In genomic region chr10:113053881-113054280, GRCh38 we compare ENCODE assay signal across 14 cellular contexts.
DNase-seq lines count a peak whose midpoint lies in the region; ATAC-seq and TF ChIP-seq lines count a peak whose summit lies in the region.
"Had no signal": no experiment of that assay in that cellular context is flagged by ENCODE, and none has a peak within 500 bp of the region (broad histone marks: within the 10 kb centered on the region; RNA-seq: fewer than 3 reads in every experiment).

No MANE protein-coding gene starts in this region.

- H3K23ac ChIP-seq in mesenchymal stem cell (ENCODE audit: low read length in 2 of 2): peak overlapping the region in 1 of 2 experiments; percentile 87

- H2BK12ac ChIP-seq in mesenchymal stem cell (ENCODE audit: low read length in 2 of 2): peak overlapping the region; percentile 29 to 35

- H3K4me2 ChIP-seq in mesenchymal stem cell (ENCODE audit: low read length, poor library complexity, severe bottlenecking): no peak overlapping the region
- H3K4me2 ChIP-seq: KMS-11 had no signal

- H3K9ac ChIP-seq in mesenchymal stem cell (ENCODE audit: low read length): peak overlapping the region; percentile 46
- H3K9ac ChIP-seq: KMS-11 had no signal

- peak overlapping the region; percentile 11 to 86 for H3K18ac ChIP-seq in mesenchymal stem cell (ENCODE audit: low read depth in 1 of 2, low read length in 2 of 2)

- H3K27me3 Mint-ChIP-seq in endothelial cell (ENCODE audit: unreplicated experiment): peaks cover 8% of the 10 kb centered on the region

- no peaks in the 10 kb centered on the region for H3K9me3 Mint-ChIP-seq in endothelial cell (ENCODE audit: unreplicated experiment)

- H3K27ac ChIP-seq in mesenchymal stem cell (ENCODE audit: low read length, poor library complexity, severe bottlenecking): peak overlapping the region; percentile 78
- H3K27ac ChIP-seq: KMS-11, VCaP had no signal

- H3K4me1 ChIP-seq in mesenchymal stem cell (ENCODE audit: control insufficient read depth, insufficient read depth, low read depth, low read length): peaks cover 40% of the 10 kb centered on the region

- peak overlapping the region; percentile 45 for H2BK5ac ChIP-seq in mesenchymal stem cell (ENCODE audit: low read depth, low read length, poor library complexity, severe bottlenecking)

- H4K91ac ChIP-seq in mesenchymal stem cell (ENCODE audit: low read length): peak overlapping the region; percentile 37

- H3K4me1 Mint-ChIP-seq in endothelial cell (ENCODE audit: unreplicated experiment): peaks cover 43% of the 10 kb centered on the region

- H3K36me3 Mint-ChIP-seq in endothelial cell (ENCODE audit: low read depth, unreplicated experiment): no peaks in the 10 kb centered on the region

- no peak overlapping the region for H2BK15ac ChIP-seq in mesenchymal stem cell (ENCODE audit: low read depth, poor library complexity, severe bottlenecking)

- H3K4ac ChIP-seq in mesenchymal stem cell (ENCODE audit: low read depth in 1 of 2, low read length in 2 of 2): peak overlapping the region in 1 of 2 experiments; percentile 64

- DNase-seq in 8988T (peak; percentile 34), M059J (ENCODE audit: low read depth) (peak; percentile 76), endothelial cell (ENCODE audit: low spot score) (peak; percentile 55), mesenchymal stem cell (peak; percentile 41)
- DNase-seq: activated T-cell treated with anti-CD3 and anti-CD28 coated beads, Interleukin-2, amount 50 U/mL, for 1 hour; mucosa of descending colon; Peyer's patch had no signal

- H3K27ac Mint-ChIP-seq in endothelial cell (ENCODE audit: unreplicated experiment): peak overlapping the region; percentile 98

- H4K8ac ChIP-seq in mesenchymal stem cell (ENCODE audit: low read length): peak overlapping the region; percentile 45

- H2AFZ ChIP-seq in mesenchymal stem cell (ENCODE audit: low read depth, low read length): no peak overlapping the region

- WGBS in mesenchymal stem cell: 28% methylated on average over 3 of the region's 5 CpGs

- peaks cover 16% of the 10 kb centered on the region for H3K79me1 ChIP-seq in mesenchymal stem cell (replicated peaks; ENCODE audit: low read length, poor library complexity, severe bottlenecking)

- peak overlapping the region in 1 of 2 experiments; percentile 88 for H3K14ac ChIP-seq in mesenchymal stem cell (ENCODE audit: low read length in 2 of 2)

- H2BK120ac ChIP-seq in mesenchymal stem cell (ENCODE audit: low read depth, low read length): no peak overlapping the region

- H2AK5ac ChIP-seq in mesenchymal stem cell (ENCODE audit: low read length, severe bottlenecking): peak overlapping the region; percentile 75

- peaks cover 4 to 8% of the 10 kb centered on the region in 2 experiments for H3K36me3 ChIP-seq in mesenchymal stem cell (ENCODE audit: control insufficient read depth in 1 of 2, insufficient read depth in 2 of 2, low read depth in 1 of 2, low read length in 2 of 2)
- H3K36me3 ChIP-seq: Peyer's patch had no signal

- peak overlapping the region; percentile 59 for H3K4me3 Mint-ChIP-seq in endothelial cell (ENCODE audit: unreplicated experiment)

- H3K27me3 ChIP-seq in mesenchymal stem cell (ENCODE audit: control insufficient read depth in 1 of 2, insufficient read depth in 1 of 2, low read length in 2 of 2): no peaks in the 10 kb centered on the region
- H3K27me3 ChIP-seq: Peyer's patch had no signal

- TF ChIP-seq CTCF in endothelial cell (IDR thresholded peaks at IDR 0.05; ENCODE audit: unreplicated experiment): no peak

- no peaks in the 10 kb centered on the region for H3K9me3 ChIP-seq in mesenchymal stem cell (ENCODE audit: control insufficient read depth, low read length)
- H3K9me3 ChIP-seq: mucosa of descending colon, Peyer's patch had no signal

- ATAC-seq in GM19035 (IDR thresholded peaks at IDR 0.05; ENCODE audit: unreplicated experiment): no peak
- no peak for ATAC-seq in GM21381 (IDR thresholded peaks at IDR 0.05; ENCODE audit: unreplicated experiment)
- no peak for ATAC-seq in HG03442 (IDR thresholded peaks at IDR 0.05; ENCODE audit: unreplicated experiment)
- no peak for ATAC-seq in GM21367 (IDR thresholded peaks at IDR 0.05; ENCODE audit: unreplicated experiment)

- H3K4me3 ChIP-seq in mesenchymal stem cell (ENCODE audit: insufficient read depth in 1 of 2, low read depth in 1 of 2, low read length in 2 of 2): no peak overlapping the region
- H3K4me3 ChIP-seq: mucosa of descending colon, Peyer's patch, skin epidermis had no signal
